Comparison of ENCODE assay signal across 8 cellular contexts in the genomic region with DNA sequence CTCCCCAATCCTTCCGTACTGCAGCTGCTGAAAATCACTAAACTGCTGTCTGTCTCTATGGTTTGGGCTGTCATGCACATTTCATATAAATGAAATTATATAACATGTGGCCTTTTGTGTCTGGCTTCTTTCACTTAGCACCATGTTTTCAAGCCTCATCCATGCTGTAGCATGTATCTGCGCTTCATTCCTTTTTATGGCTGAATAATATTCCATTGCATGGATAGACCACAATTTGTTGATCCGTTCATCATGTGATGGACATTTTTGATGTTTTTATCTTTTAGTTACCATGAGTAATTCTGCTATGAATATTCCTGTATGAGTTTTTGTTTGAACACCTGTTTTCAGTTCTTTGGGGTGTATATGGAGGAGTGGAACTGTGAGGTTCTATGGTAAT.
"Had no signal": no experiment of that assay in that cellular context is flagged by ENCODE, and none has a peak within 500 bp of the region (broad histone marks: within the 10 kb centered on the region; RNA-seq: fewer than 3 reads in every experiment).

No MANE protein-coding gene starts in this region.

- FAIRE-seq: G401.6, GM12878, GM12891, GM12892, GM18507, GM19239 had no signal

- ATAC-seq: GM12878 had no signal

- DNase-seq: GDM1, GF-D8 had no signal

- H3K4me3 ChIP-seq: GM12878 had no signal
